8 cellular contexts compared by ENCODE assay signal in genomic region chr2:177165731-177166711, GRCh38. TPM values are rescaled to one million over a fixed set of nuclear protein-coding genes. Genes with fewer than 3 reads are reported as not detected.
DNase-seq lines count a peak whose midpoint lies in the region; ATAC-seq and TF ChIP-seq lines count a peak whose summit lies in the region.

No MANE protein-coding gene starts in this region.

- H2AFZ ChIP-seq in neuron (ENCODE audit: low read depth, low read length) = peak overlapping the region; percentile 11

- no peak for TF ChIP-seq CTCF in esophagus muscularis mucosa (IDR thresholded peaks at IDR 0.05)

- DNase-seq in DMS153 (lab: John Stamatoyannopoulos, UW) = peak; percentile 46
- DNase-seq in SW480 (ENCODE audit: low spot score) = peak; percentile 53
- no peak for DNase-seq in esophagus muscularis mucosa (ENCODE audit: extremely low spot score)
- no peak for DNase-seq in hepatic stellate cell (ENCODE audit: low spot score)
- DNase-seq in EL = no peak

- 59% methylated on average over 8 of the region's 8 CpGs for WGBS in esophagus muscularis mucosa

- peak overlapping the region; percentile 73 to 84 (median 81) for H3K27ac ChIP-seq in esophagus muscularis mucosa (replicated peaks in 1 of 4)

- H3K4me1 ChIP-seq in esophagus muscularis mucosa = peaks cover 7 to 24% (median 22%) of the 10 kb centered on the region in 4 donors
- peaks cover 30% of the 10 kb centered on the region for H3K4me1 ChIP-seq in neuron (ENCODE audit: insufficient read depth, low read length)

- peak overlapping the region; percentile 45 to 52 (median 49) for H3K4me3 ChIP-seq in esophagus muscularis mucosa
- H3K4me3 ChIP-seq in neuron (ENCODE audit: low read length) = no peak overlapping the region

- intact Hi-C loops in esophagus muscularis mucosa (cut with DNase I) = loop anchor here (2.0 to 10.0 kb wide), 5 partner anchors 46 to 556 kb away; partner anchors contain the start of genes HNRNPA3 and NFE2L2

- TF ChIP-seq EP300 in esophagus muscularis mucosa (IDR thresholded peaks at IDR 0.05) = no peak

- no peaks in the 10 kb centered on the region for H3K27me3 ChIP-seq in esophagus muscularis mucosa
- H3K27me3 ChIP-seq in neuron (ENCODE audit: insufficient read depth, low read length) = no peaks in the 10 kb centered on the region

- TF ChIP-seq POLR2A in esophagus muscularis mucosa (IDR thresholded peaks at IDR 0.05; ENCODE audit: low read depth) = no peak

- ATAC-seq in GM19328 (IDR thresholded peaks at IDR 0.05; ENCODE audit: unreplicated experiment) (peak; percentile 50), HG03342 (IDR thresholded peaks at IDR 0.05; ENCODE audit: unreplicated experiment) (peak; percentile 50)

- H3K9me3 ChIP-seq in esophagus muscularis mucosa (no peaks in the 10 kb centered on the region), neuron (ENCODE audit: low read length) (no peaks in the 10 kb centered on the region)

- no peaks in the 10 kb centered on the region for H3K36me3 ChIP-seq in esophagus muscularis mucosa
- H3K36me3 ChIP-seq in neuron (ENCODE audit: insufficient read depth, low read length) = no peaks in the 10 kb centered on the region

RNA-seq across cellular contexts. Expression of gene HNRNPA3, which starts 46.6 kb away (rescaled TPM):
- 10 to 100 TPM; 59.2 to 72.3 (median 64.3) TPM for total RNA-seq in esophagus muscularis mucosa

Comparison
In these comparisons a context has a peak if more than half of its experiments do, and no peak if none do; other contexts are left out.
1. DNase-seq: peak in DMS153 (single experiment) and SW480 (single experiment); none in esophagus muscularis mucosa (single experiment), hepatic stellate cell (single experiment) and EL (single experiment).